In the genomic region with DNA sequence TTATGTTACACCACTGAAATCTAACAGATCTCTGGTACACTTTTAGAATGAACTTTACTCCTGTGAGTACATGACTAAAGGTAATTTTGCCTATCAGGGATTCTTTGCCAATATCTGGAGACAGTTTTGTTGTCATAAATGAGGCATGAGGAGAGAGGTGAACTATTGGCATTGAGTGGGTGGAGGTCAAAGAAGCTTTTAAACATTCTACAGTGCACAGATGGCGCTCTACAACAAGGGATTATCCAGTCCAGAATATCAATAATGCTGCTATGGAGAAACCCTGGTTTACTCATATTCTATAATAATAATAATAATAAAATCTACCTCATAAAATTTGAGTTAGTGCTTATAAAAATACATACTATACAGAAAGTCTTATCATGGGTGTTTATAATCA, we compare ENCODE assay signal across 1 cellular context.
TF ChIP-seq lines count a peak whose summit lies in the region.

No MANE protein-coding gene starts in this region.

TF ChIP-seq in H1, 55 proteins besides CTCF, POLR2A, EP300 and RAD21 (continued from another document):
- TF ChIP-seq, protein P1, sequence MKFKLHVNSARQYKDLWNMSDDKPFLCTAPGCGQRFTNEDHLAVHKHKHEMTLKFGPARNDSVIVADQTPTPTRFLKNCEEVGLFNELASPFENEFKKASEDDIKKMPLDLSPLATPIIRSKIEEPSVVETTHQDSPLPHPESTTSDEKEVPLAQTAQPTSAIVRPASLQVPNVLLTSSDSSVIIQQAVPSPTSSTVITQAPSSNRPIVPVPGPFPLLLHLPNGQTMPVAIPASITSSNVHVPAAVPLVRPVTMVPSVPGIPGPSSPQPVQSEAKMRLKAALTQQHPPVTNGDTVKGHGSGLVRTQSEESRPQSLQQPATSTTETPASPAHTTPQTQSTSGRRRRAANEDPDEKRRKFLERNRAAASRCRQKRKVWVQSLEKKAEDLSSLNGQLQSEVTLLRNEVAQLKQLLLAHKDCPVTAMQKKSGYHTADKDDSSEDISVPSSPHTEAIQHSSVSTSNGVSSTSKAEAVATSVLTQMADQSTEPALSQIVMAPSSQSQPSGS (IDR thresholded peaks at IDR 0.05; ENCODE audit: low read length) = no peak
- TF ChIP-seq BRCA1 (IDR thresholded peaks at IDR 0.05; ENCODE audit: low read depth, low read length) = no peak
- TF ChIP-seq CHD7 (IDR thresholded peaks at IDR 0.05; ENCODE audit: insufficient replicate concordance, low read length) = no peak
- TF ChIP-seq TAF1 (IDR thresholded peaks at IDR 0.05; ENCODE audit: low read depth, low read length) = no peak
- TF ChIP-seq, protein P2, sequence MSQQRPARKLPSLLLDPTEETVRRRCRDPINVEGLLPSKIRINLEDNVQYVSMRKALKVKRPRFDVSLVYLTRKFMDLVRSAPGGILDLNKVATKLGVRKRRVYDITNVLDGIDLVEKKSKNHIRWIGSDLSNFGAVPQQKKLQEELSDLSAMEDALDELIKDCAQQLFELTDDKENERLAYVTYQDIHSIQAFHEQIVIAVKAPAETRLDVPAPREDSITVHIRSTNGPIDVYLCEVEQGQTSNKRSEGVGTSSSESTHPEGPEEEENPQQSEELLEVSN (IDR thresholded peaks at IDR 0.05) = no peak
- TF ChIP-seq SRF (IDR thresholded peaks at IDR 0.05; ENCODE audit: low read depth, low read length) = no peak
- no peak for TF ChIP-seq NANOG (IDR thresholded peaks at IDR 0.05; ENCODE audit: insufficient read depth, low read depth, low read length, poor library complexity, severe bottlenecking)
- no peak for TF ChIP-seq ASH2L (IDR thresholded peaks at IDR 0.05; ENCODE audit: low read length)
- no peak for TF ChIP-seq CEBPB (IDR thresholded peaks at IDR 0.05; ENCODE audit: low read depth, low read length)
